Comparison of ENCODE assay signal across 8 cellular contexts in the genomic region with DNA sequence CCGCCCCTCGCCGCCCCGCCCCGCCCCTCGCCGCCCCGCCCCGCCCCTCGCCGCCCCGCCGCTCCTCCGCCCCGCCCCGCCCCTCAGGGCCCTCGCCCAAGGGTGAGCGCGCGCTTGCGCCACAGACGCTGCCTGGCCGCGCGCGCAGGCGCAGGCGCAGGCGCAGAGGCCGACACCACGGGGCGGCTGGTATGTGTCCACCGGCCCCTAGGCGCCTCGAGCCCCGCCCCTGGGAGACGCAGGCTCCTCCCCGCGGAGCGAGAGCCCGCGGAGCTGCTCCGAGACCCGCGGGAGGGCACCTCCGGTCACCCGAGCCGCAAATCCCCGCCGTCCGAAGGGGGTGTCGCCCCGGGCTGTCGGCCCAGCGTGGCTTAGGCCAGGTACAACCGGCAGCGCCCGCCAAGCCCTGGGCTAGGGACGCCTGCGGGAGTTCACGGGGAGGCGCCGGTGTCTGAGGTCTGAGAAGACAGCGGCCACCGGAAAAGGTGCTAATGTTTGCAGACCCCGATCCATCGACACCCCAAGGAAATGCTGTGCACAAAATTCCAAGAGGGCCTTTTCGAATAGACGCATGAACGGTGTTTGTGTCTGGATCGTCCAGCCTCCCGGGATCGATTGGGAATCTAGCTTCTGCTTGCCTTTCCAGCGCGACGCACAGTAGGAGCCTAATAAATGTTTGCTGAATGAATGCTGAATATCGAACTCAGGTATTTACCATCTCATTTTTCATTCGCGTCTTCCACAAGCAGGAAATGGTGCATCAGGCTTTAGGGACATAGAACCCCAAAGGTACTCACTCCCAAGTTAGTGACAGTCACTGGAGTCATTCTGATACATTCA. TPM values are rescaled to one million over a fixed set of nuclear protein-coding genes. Genes with fewer than 3 reads are reported as not detected.
DNase-seq lines count a peak whose midpoint lies in the region; ATAC-seq and TF ChIP-seq lines count a peak whose summit lies in the region.

No MANE protein-coding gene starts in this region.

- peak overlapping the region; percentile 75; the same call in 1 of the 2 replicates for H2AFZ ChIP-seq in OCI-LY3 (ENCODE audit: low read depth, low read length)

- peaks cover 27% of the 10 kb centered on the region for H3K79me2 ChIP-seq in OCI-LY3 (ENCODE audit: low read length)

- H3K4me1 ChIP-seq in HUES48 (ENCODE audit: control insufficient read depth, insufficient read depth, low read length) (no peaks in the 10 kb centered on the region), OCI-LY3 (ENCODE audit: low read length) (peaks cover 12% of the 10 kb centered on the region), esophagus (ENCODE audit: control insufficient read depth in 2 of 2, insufficient read depth in 2 of 2, low read length in 1 of 2) (peaks cover 0 to 9% of the 10 kb centered on the region in 2 donors), muscle layer of colon (ENCODE audit: insufficient read depth, low read length) (peaks cover 17% of the 10 kb centered on the region)

- H3K4me3 ChIP-seq in HUES48 (ENCODE audit: low read depth, low read length): peak overlapping the region; percentile 73
- peak overlapping the region; percentile 98 for H3K4me3 ChIP-seq in OCI-LY3 (ENCODE audit: low read length)
- peak overlapping the region; percentile 55 to 67 for H3K4me3 ChIP-seq in esophagus (ENCODE audit: low read depth in 1 of 2, low read length in 2 of 2)
- H3K4me3 ChIP-seq in muscle layer of colon (ENCODE audit: low read depth in 1 of 2, low read length in 2 of 2): peak overlapping the region; percentile 29 to 57

- H3K9me3 ChIP-seq in HUES48 (ENCODE audit: control insufficient read depth, insufficient read depth, low read length) (peaks cover 36% of the 10 kb centered on the region), OCI-LY3 (ENCODE audit: insufficient read depth, low read length) (no peaks in the 10 kb centered on the region), esophagus (ENCODE audit: control insufficient read depth in 2 of 2, insufficient read depth in 1 of 2, low read depth in 1 of 2, low read length in 1 of 2) (no peaks in the 10 kb centered on the region), muscle layer of colon (ENCODE audit: low read length) (no peaks in the 10 kb centered on the region)

- peak; percentile 84 for ATAC-seq in GM21423 (IDR thresholded peaks at IDR 0.05; ENCODE audit: unreplicated experiment)

- H3K27me3 ChIP-seq in HUES48 (ENCODE audit: control insufficient read depth, insufficient read depth, low read length) (peaks cover 3% of the 10 kb centered on the region; the same call in 1 of the 2 replicates), OCI-LY3 (ENCODE audit: low read depth, low read length) (no peaks in the 10 kb centered on the region), esophagus (ENCODE audit: control insufficient read depth in 1 of 2, insufficient read depth in 2 of 2, low read length in 2 of 2) (peaks cover 0 to 3% of the 10 kb centered on the region in 2 donors), muscle layer of colon (ENCODE audit: control insufficient read depth in 1 of 2, insufficient read depth in 2 of 2, low read length in 2 of 2) (peaks cover 0 to 13% of the 10 kb centered on the region in 2 donors)

- TF ChIP-seq CTCF in OCI-LY3 (IDR thresholded peaks at IDR 0.05; ENCODE audit: low read depth, low read length): no peak

- WGBS in esophagus, 2 donors: 0 to 24% methylated on average over 52 to 73 of the region's 79 CpGs

- no peak overlapping the region for H3K27ac ChIP-seq in HUES48 (ENCODE audit: low read depth, low read length)
- H3K27ac ChIP-seq in OCI-LY3 (ENCODE audit: low read length): peak overlapping the region; percentile 31
- peak overlapping the region; percentile 59 to 83 for H3K27ac ChIP-seq in esophagus (ENCODE audit: low read depth in 2 of 2, low read length in 1 of 2)
- no peak overlapping the region for H3K27ac ChIP-seq in muscle layer of colon (ENCODE audit: low read depth, low read length)

- peaks cover 10% of the 10 kb centered on the region; the same call in 1 of the 2 replicates for H4K20me1 ChIP-seq in OCI-LY3 (ENCODE audit: insufficient read depth, low read length)

- H3K4me2 ChIP-seq in OCI-LY3 (ENCODE audit: low read length): peak overlapping the region; percentile 84

- no peaks in the 10 kb centered on the region for H3K36me3 ChIP-seq in HUES48 (ENCODE audit: control insufficient read depth, insufficient read depth, low read length)
- H3K36me3 ChIP-seq in OCI-LY3 (replicated peaks; ENCODE audit: low read depth, low read length): peaks cover 4% of the 10 kb centered on the region
- no peaks in the 10 kb centered on the region for H3K36me3 ChIP-seq in esophagus (ENCODE audit: control insufficient read depth in 2 of 2, insufficient read depth in 2 of 2, low read length in 1 of 2)
- peaks cover 2% of the 10 kb centered on the region for H3K36me3 ChIP-seq in muscle layer of colon (ENCODE audit: insufficient read depth, low read length)

- DNase-seq in Caki2 (ENCODE audit: low read depth): peak; percentile 77
- DNase-seq in activated T-cell treated with anti-CD3 and anti-CD28 coated beads, Interleukin-2, amount 50 U/mL, for 1 hour: peak; percentile 85
- DNase-seq in stimulated activated CD8-positive, alpha-beta memory T cell treated with anti-CD3 and anti-CD28 coated beads, Interleukin-4, amount 100 ng/mL, for 48 hours: peak; percentile 87

- peak overlapping the region; percentile 48 for H3K9ac ChIP-seq in HUES48 (ENCODE audit: low read depth, low read length)
- peak overlapping the region; percentile 76 for H3K9ac ChIP-seq in OCI-LY3 (ENCODE audit: low read length)
- peak overlapping the region; percentile 46 for H3K9ac ChIP-seq in muscle layer of colon (ENCODE audit: low read length)

- in situ Hi-C loops in Caki2 (cut with HindIII; ENCODE audit: low pct_unique_long_range_greater_than_20kb, low sequenced_read_pairs): no loop called here

RNA-seq across cellular contexts. Expression of gene CCNQ, which starts 0.5 kb away (rescaled TPM):
- 45.1 and 57.1 TPM in 2 replicates for total RNA-seq in Caki2 (2014; rRNA removed; shearing (Covaris generic); ENCODE audit: low replicate concordance)
- polyA plus RNA-seq in esophagus: 10 to 100 TPM; 20.1 to 24.7 TPM

RNA-seq across cellular contexts. Expression of gene DUSP9, which starts 47.6 kb away (rescaled TPM):
- total RNA-seq in Caki2 (2014; rRNA removed; shearing (Covaris generic); ENCODE audit: low replicate concordance): 9.9 and 16.0 TPM in 2 replicates
- under 1 TPM; 0.18 to 0.46 TPM for polyA plus RNA-seq in esophagus

Comparison
In these comparisons a context has a peak if more than half of its experiments do, and no peak if none do; other contexts are left out.
1. H3K27ac ChIP-seq: peak in OCI-LY3 (single experiment) and esophagus (2 of 2); none in HUES48 (single experiment) and muscle layer of colon (single experiment).
2. H3K4me3 ChIP-seq: peak in every context shown above with its lines; median percentile 98 in OCI-LY3; 73 in HUES48; 61 in esophagus; 43 in muscle layer of colon.
3. Peak in every context shown above with its lines, with median percentiles within 50 percentile points of each other: DNase-seq and H3K9ac ChIP-seq.